Comparison of ENCODE assay signal across 26 cellular contexts in genomic region chr6:27550692-27551091, GRCh38.
"Had no signal": no experiment of that assay in that cellular context is flagged by ENCODE, and none has a peak within 500 bp of the region (broad histone marks: within the 10 kb centered on the region; RNA-seq: fewer than 3 reads in every experiment).

No MANE protein-coding gene starts in this region.

- ATAC-seq: effector memory CD8-positive, alpha-beta T cell; esophagus mucosa; gastrocnemius medialis; heart right ventricle; left cardiac atrium; left lung; left ventricle myocardium superior; lower lobe of right lung; mucosa of descending colon had no signal

- DNase-seq: colonic mucosa; cortex of kidney; effector CD8-positive, alpha-beta T cell; effector memory CD8-positive, alpha-beta T cell; endodermal cell; erythroblast; esophagus squamous epithelium; foreskin fibroblast; foreskin melanocyte; gastrocnemius medialis; glutamatergic neuron; head of caudate nucleus; heart right ventricle; hippocampal formation; left cardiac atrium; left lung; left ventricle myocardium superior; lower lobe of right lung; mesenchymal stem cell; mucosa of descending colon; naive B cell had no signal

- FAIRE-seq: endometrium, islet of Langerhans, keratinocyte had no signal

- H3K4me1 ChIP-seq: colonic mucosa, gastrocnemius medialis, heart right ventricle, left lung, lower lobe of right lung had no signal

- H3K36me3 ChIP-seq: colonic mucosa, esophagus squamous epithelium, gastrocnemius medialis, heart right ventricle, left lung, lower lobe of right lung had no signal

- H3K27ac ChIP-seq: colonic mucosa, epithelial cell of prostate, esophagus squamous epithelium, gastrocnemius medialis, heart right ventricle, left lung, lower lobe of right lung had no signal

- H3K9me3 ChIP-seq: colonic mucosa, esophagus squamous epithelium, gastrocnemius medialis, left lung, lower lobe of right lung, mucosa of descending colon had no signal

- H3K4me3 ChIP-seq: colonic mucosa, esophagus squamous epithelium, gastrocnemius medialis, heart right ventricle, left lung, lower lobe of right lung, mucosa of descending colon had no signal
